In the genomic region with DNA sequence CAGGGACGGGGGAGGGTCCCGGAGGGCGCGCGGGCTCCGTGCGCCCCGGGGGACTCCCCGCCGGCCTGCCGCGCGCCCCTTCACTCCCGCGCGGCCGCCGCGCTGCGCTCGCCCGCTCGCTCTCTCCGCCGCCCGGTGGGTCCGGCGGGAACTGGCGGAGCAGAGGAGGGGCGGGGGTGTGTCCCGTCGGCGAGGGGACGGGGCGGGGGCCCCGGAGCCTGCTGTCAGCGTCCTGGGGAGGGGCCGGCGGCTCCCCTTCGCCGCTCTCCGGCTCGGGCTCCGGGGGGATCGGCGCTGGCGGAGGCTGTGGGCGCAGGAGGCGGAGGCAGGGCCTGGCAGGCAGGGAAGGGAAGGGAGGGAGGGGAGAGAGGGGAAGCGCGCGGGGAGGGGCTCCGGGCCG, we compare ENCODE assay signal across 8 cellular contexts. TPM values are rescaled to one million over a fixed set of nuclear protein-coding genes. Genes with fewer than 3 reads are reported as not detected.
DNase-seq lines count a peak whose midpoint lies in the region; ATAC-seq and TF ChIP-seq lines count a peak whose summit lies in the region.

A gene with protein sequence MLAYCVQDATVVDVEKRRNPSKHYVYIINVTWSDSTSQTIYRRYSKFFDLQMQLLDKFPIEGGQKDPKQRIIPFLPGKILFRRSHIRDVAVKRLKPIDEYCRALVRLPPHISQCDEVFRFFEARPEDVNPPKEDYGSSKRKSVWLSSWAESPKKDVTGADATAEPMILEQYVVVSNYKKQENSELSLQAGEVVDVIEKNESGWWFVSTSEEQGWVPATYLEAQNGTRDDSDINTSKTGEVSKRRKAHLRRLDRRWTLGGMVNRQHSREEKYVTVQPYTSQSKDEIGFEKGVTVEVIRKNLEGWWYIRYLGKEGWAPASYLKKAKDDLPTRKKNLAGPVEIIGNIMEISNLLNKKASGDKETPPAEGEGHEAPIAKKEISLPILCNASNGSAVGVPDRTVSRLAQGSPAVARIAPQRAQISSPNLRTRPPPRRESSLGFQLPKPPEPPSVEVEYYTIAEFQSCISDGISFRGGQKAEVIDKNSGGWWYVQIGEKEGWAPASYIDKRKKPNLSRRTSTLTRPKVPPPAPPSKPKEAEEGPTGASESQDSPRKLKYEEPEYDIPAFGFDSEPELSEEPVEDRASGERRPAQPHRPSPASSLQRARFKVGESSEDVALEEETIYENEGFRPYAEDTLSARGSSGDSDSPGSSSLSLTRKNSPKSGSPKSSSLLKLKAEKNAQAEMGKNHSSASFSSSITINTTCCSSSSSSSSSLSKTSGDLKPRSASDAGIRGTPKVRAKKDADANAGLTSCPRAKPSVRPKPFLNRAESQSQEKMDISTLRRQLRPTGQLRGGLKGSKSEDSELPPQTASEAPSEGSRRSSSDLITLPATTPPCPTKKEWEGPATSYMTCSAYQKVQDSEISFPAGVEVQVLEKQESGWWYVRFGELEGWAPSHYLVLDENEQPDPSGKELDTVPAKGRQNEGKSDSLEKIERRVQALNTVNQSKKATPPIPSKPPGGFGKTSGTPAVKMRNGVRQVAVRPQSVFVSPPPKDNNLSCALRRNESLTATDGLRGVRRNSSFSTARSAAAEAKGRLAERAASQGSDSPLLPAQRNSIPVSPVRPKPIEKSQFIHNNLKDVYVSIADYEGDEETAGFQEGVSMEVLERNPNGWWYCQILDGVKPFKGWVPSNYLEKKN (minus strand): TSS at position 153 of the 400 bp plus-strand sequence. CDS start 310 bp downstream, outside the sequence.

- peaks cover 30% of the 10 kb centered on the region for H3K79me2 ChIP-seq in fibroblast of lung (ENCODE audit: control insufficient read depth, insufficient read depth, low read length)

- POLR2A ChIA-PET in naive thymus-derived CD4-positive, alpha-beta T cell (lab: Charles Lee): no interaction called here

- TF ChIP-seq CTCF in AG09309 (IDR thresholded peaks at IDR 0.05; ENCODE audit: control insufficient read depth, insufficient read depth, low read depth, low read length, missing control alignments) (no peak), fibroblast of lung (conservative IDR thresholded peaks at IDR 0.05 in 1 of 2, IDR thresholded peaks at IDR 0.05 in 1 of 2; ENCODE audit: low read depth in 1 of 2, low read length in 2 of 2) (no peak)

- H3K27me3 ChIP-seq in HUES6 (ENCODE audit: control insufficient read depth, insufficient read depth, low read length) (peaks cover 32% of the 10 kb centered on the region; the same call in 1 of the 2 replicates), fibroblast of lung (ENCODE audit: control insufficient read depth, insufficient read depth, low read length) (no peaks in the 10 kb centered on the region)
- H3K27me3 ChIP-seq in naive thymus-derived CD4-positive, alpha-beta T cell (ENCODE audit: control insufficient read depth in 2 of 2, insufficient read depth in 2 of 2, low read length in 2 of 2): peaks cover 5 to 8% of the 10 kb centered on the region in 2 donors

- H3K27ac ChIP-seq in HUES6 (ENCODE audit: low read depth, low read length): no peak within 1 kb of the TSS; the same call in 1 of the 2 replicates
- peak within 1 kb of the TSS; percentile 87 for H3K27ac ChIP-seq in fibroblast of lung (ENCODE audit: insufficient read depth, low read length)
- no peak within 1 kb of the TSS for H3K27ac ChIP-seq in naive thymus-derived CD4-positive, alpha-beta T cell (ENCODE audit: low read depth, low read length)

- H3K4me2 ChIP-seq in fibroblast of lung (ENCODE audit: extremely low read depth, insufficient read depth, low read length): peak within 1 kb of the TSS; percentile 95

- ATAC-seq in naive thymus-derived CD4-positive, alpha-beta T cell: peak; percentile 32
- ATAC-seq in GM19395 (IDR thresholded peaks at IDR 0.05; ENCODE audit: unreplicated experiment): no peak
- ATAC-seq in HG03439 (IDR thresholded peaks at IDR 0.05; ENCODE audit: unreplicated experiment): no peak

- peaks cover 22 to 81% (median 31%) of the 10 kb centered on the region in 5 donors for H3K27me3 Mint-ChIP-seq in naive thymus-derived CD4-positive, alpha-beta T cell

- peak within 1 kb of the TSS in 1 of 9 donors; percentile 37 for H3K27ac Mint-ChIP-seq in naive thymus-derived CD4-positive, alpha-beta T cell

- no peaks in the 10 kb centered on the region for H3K36me3 Mint-ChIP-seq in naive thymus-derived CD4-positive, alpha-beta T cell

- H3K9ac ChIP-seq in HUES6 (ENCODE audit: low read length) (peak within 1 kb of the TSS; percentile 79), fibroblast of lung (ENCODE audit: insufficient read depth, low read length) (peak within 1 kb of the TSS; percentile 71)

- peaks cover 7 to 21% (median 17%) of the 10 kb centered on the region in 7 donors for H3K4me1 Mint-ChIP-seq in naive thymus-derived CD4-positive, alpha-beta T cell

- intact Hi-C loops in naive thymus-derived CD4-positive, alpha-beta T cell (cut with micrococcal nuclease): loop anchor here (10.0 kb wide), 2 partner anchors 61 to 251 kb away; no protein-coding TSS in a partner anchor

- H3K9me3 Mint-ChIP-seq in naive thymus-derived CD4-positive, alpha-beta T cell: peaks cover 0 to 2% (median 0%) of the 10 kb centered on the region in 11 donors

- H3K9me3 ChIP-seq in HUES6 (ENCODE audit: control insufficient read depth, insufficient read depth, low read depth, low read length) (no peaks in the 10 kb centered on the region), fibroblast of lung (ENCODE audit: control insufficient read depth, insufficient read depth, low read depth, low read length) (no peaks in the 10 kb centered on the region)
- H3K9me3 ChIP-seq in naive thymus-derived CD4-positive, alpha-beta T cell (ENCODE audit: control insufficient read depth in 2 of 3, low read length in 3 of 3): no peaks in the 10 kb centered on the region

- H3K36me3 ChIP-seq in HUES6 (ENCODE audit: control insufficient read depth, insufficient read depth, low read length) (no peaks in the 10 kb centered on the region), fibroblast of lung (ENCODE audit: control insufficient read depth, insufficient read depth, low read length) (no peaks in the 10 kb centered on the region)
- H3K36me3 ChIP-seq in naive thymus-derived CD4-positive, alpha-beta T cell (ENCODE audit: control insufficient read depth in 2 of 3, insufficient read depth in 3 of 3, low read length in 3 of 3): no peaks in the 10 kb centered on the region

- no peaks in the 10 kb centered on the region for H4K20me1 ChIP-seq in fibroblast of lung (ENCODE audit: control insufficient read depth, extremely low read depth, insufficient read depth, low read length)

- H3K4me3 ChIP-seq in AG09309 (ENCODE audit: control insufficient read depth, low read depth, low read length) (peak within 1 kb of the TSS; percentile 88), HUES6 (ENCODE audit: low read depth, low read length) (peak within 1 kb of the TSS; percentile 75), fibroblast of lung (replicated peaks in 1 of 4; ENCODE audit: control extremely low read depth in 1 of 4, insufficient read depth in 1 of 4, low read depth in 3 of 4, low read length in 4 of 4) (peak within 1 kb of the TSS; percentile 78 to 86 (median 80))
- H3K4me3 ChIP-seq in naive thymus-derived CD4-positive, alpha-beta T cell (ENCODE audit: low read length): peak within 1 kb of the TSS; percentile 30

- DNase-seq in AG09309 (ENCODE audit: low read depth) (no peak), fibroblast of lung (ENCODE audit: low read depth in 2 of 2) (peak; percentile 34 to 46), middle frontal gyrus (ENCODE audit: extremely low spot score, low spot score) (no peak)
- DNase-seq in activated CD4-positive, alpha-beta T cell treated with anti-CD3 and anti-CD28 coated beads, Interleukin-2, amount 50 U/mL, for 48 hours: peak; percentile 24 to 34
- peak in 6 of 9 donors; percentile 12 to 45 (median 16) for DNase-seq in naive thymus-derived CD4-positive, alpha-beta T cell

- H3K4me1 ChIP-seq in HUES6 (ENCODE audit: control insufficient read depth, insufficient read depth, low read length) (peaks cover 17% of the 10 kb centered on the region; the same call in 1 of the 2 replicates), fibroblast of lung (ENCODE audit: control insufficient read depth, extremely low read depth, insufficient read depth, low read length) (peaks cover 31% of the 10 kb centered on the region)
- H3K4me1 ChIP-seq in naive thymus-derived CD4-positive, alpha-beta T cell (ENCODE audit: control insufficient read depth in 2 of 2, insufficient read depth in 2 of 2, low read length in 2 of 2): peaks cover 0 to 9% of the 10 kb centered on the region in 2 donors

- CTCF ChIA-PET in naive thymus-derived CD4-positive, alpha-beta T cell (lab: Charles Lee): interaction anchor here (2.9 kb wide), 1 partner anchor 143 kb away, joined by 29 read pairs; no protein-coding TSS in a partner anchor

- H3K4me3 Mint-ChIP-seq in naive thymus-derived CD4-positive, alpha-beta T cell: peak within 1 kb of the TSS; percentile 76 to 94 (median 84)

- H2AFZ ChIP-seq in fibroblast of lung (ENCODE audit: low read length): peak within 1 kb of the TSS; percentile 37

RNA-seq across cellular contexts. Expression of the gene that starts here (rescaled TPM):
- total RNA-seq in fibroblast of lung: 26.2 and 33.2 TPM in 2 replicates
- 20.2 and 25.5 TPM in 2 replicates for polyA plus RNA-seq in fibroblast of lung
- 23.5 and 36.1 TPM in 2 replicates for polyA plus RNA-seq in fibroblast of lung (2012)
- 41.5 and 48.2 TPM in 2 replicates for polyA minus RNA-seq in fibroblast of lung (ENCODE audit: low replicate concordance)
- total RNA-seq in naive thymus-derived CD4-positive, alpha-beta T cell: 10 to 100 TPM in 3 of 5 experiments, 1 to 10 TPM in 2; 7.1 to 20.5 (median 15.7) TPM
- polyA plus RNA-seq in naive thymus-derived CD4-positive, alpha-beta T cell: 1 to 10 TPM in 1 of 2 donors, under 1 TPM in 1; 0.54 to 1.0 TPM

Comparison
In these comparisons a context has a peak if more than half of its experiments do, and no peak if none do; other contexts are left out.
1. RNA of the gene that starts here (polyA plus RNA-seq): 20.2 to 36.1 TPM in fibroblast of lung; 0.54 to 1.0 TPM in naive thymus-derived CD4-positive, alpha-beta T cell; every median in the first group is over 10 times any median in the second.
2. DNase-seq: peak in activated CD4-positive, alpha-beta T cell treated with anti-CD3 and anti-CD28 coated beads, Interleukin-2, amount 50 U/mL, for 48 hours (2 of 2), fibroblast of lung (2 of 2) and naive thymus-derived CD4-positive, alpha-beta T cell (6 of 9); none in AG09309 (single experiment) and middle frontal gyrus (single experiment).
3. H3K4me3 ChIP-seq: peak in every context shown above with its lines; median percentile 88 in AG09309; 80 in fibroblast of lung; 75 in HUES6; 30 in naive thymus-derived CD4-positive, alpha-beta T cell.